Comparison of ENCODE assay signal across 11 cellular contexts in the genomic region with DNA sequence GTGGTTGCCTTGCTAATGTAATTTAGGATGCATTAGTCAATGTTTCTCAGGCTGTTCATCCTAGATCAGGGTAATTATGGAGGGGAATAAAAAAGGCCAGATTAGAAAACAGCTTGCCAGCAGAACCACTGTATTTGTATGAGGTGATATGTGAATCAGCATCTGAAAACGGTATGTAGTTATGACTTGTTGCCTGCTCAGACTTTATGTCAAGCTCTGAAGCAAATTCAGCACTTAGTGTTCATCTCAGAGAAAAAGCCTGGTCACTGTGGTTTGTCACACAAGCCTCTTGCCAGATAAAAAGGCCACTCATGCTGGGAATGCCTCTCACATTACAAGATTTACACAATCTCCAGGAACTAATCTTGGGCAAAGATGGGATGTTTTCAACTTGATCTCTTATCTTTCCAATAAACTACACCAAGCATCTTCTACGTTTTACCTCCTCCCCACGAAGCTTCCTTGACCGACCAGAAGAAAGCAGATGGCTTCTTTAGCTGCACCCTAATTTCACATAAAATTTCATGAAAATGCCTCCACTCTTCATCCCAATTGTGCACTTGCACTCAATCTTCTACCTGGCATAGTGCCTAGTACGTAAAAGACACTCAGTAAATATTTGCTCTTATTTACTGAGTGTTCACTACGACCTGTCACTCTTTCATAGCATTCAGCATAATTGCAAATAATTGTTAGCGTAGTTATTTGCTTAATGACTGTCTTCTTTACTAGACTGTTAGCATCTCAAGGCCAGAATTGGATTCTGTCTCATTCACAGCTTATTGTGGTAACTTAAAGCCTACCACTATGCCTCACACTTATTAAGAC.
A peak's percentile ranks its signal among the peaks of the same experiment; 100 is the strongest.
DNase-seq lines count a peak whose midpoint lies in the region; ATAC-seq and TF ChIP-seq lines count a peak whose summit lies in the region.
"Had no signal": no experiment of that assay in that cellular context is flagged by ENCODE, and none has a peak within 500 bp of the region (broad histone marks: within the 10 kb centered on the region; RNA-seq: fewer than 3 reads in every experiment).

No MANE protein-coding gene starts in this region.

- DNase-seq in AG08395 (ENCODE audit: low spot score) (peak; percentile 32), HS-27A (ENCODE audit: low read depth) (peak; percentile 17), NCI-H748 treated with DMSO at 0.1 percent for 48 hours (lab: John Stamatoyannopoulos, UW) (peak; percentile 88), fibroblast of the aortic adventitia (ENCODE audit: low read depth) (peak; percentile 54), NCI-H526 treated with DMSO at 0.1 percent for 48 hours (lab: John Stamatoyannopoulos, UW) (no peak), GM13977 (ENCODE audit: low spot score) (no peak)
- no peak for DNase-seq in activated CD8-positive, alpha-beta T cell treated with anti-CD3 and anti-CD28 coated beads, Interleukin-2, amount 10 ng/mL, durations not matched to agents 7 days and 5 days
- DNase-seq in activated CD4-positive, CD25-positive, alpha-beta regulatory T cell treated with anti-CD3 and anti-CD28 coated beads, Interleukin-2, amount 50 U/mL, for 72 hours: no peak
- DNase-seq: activated naive CD4-positive, alpha-beta T cell treated with anti-CD3 and anti-CD28 coated beads, Interleukin-2, amount 10 ng/mL, durations not matched to agents 7 days and 5 days; NCI-H1694; T-helper 9 cell had no signal

- in situ Hi-C loops in GM13977 (cut with MboI; ENCODE audit: low pct_unique_long_range_greater_than_20kb, low sequenced_read_pairs, unreplicated experiment): no loop called here

- no peak for ATAC-seq in activated CD8-positive, alpha-beta T cell treated with anti-CD3 and anti-CD28 coated beads, Interleukin-2, amount 10 ng/mL, durations not matched to agents 7 days and 5 days

- no peak overlapping the region for H3K27ac Mint-ChIP-seq in activated CD8-positive, alpha-beta T cell treated with anti-CD3 and anti-CD28 coated beads, Interleukin-2, amount 10 ng/mL, durations not matched to agents 7 days and 5 days
- H3K27ac Mint-ChIP-seq: activated naive CD4-positive, alpha-beta T cell treated with anti-CD3 and anti-CD28 coated beads, Interleukin-2, amount 10 ng/mL, durations not matched to agents 7 days and 5 days had no signal

- TF ChIP-seq CTCF in fibroblast of the aortic adventitia (IDR thresholded peaks at IDR 0.05; ENCODE audit: insufficient read depth, low read length) (no peak), GM13977 (IDR thresholded peaks at IDR 0.05; ENCODE audit: extremely low read depth, insufficient read depth, missing control alignments) (no peak)

- no peaks in the 10 kb centered on the region for H3K9me3 Mint-ChIP-seq in activated CD8-positive, alpha-beta T cell treated with anti-CD3 and anti-CD28 coated beads, Interleukin-2, amount 10 ng/mL, durations not matched to agents 7 days and 5 days (ENCODE audit: insufficient read depth)
- H3K9me3 Mint-ChIP-seq: activated naive CD4-positive, alpha-beta T cell treated with anti-CD3 and anti-CD28 coated beads, Interleukin-2, amount 10 ng/mL, durations not matched to agents 7 days and 5 days had no signal

- peaks cover 5% of the 10 kb centered on the region for H3K4me1 Mint-ChIP-seq in activated CD8-positive, alpha-beta T cell treated with anti-CD3 and anti-CD28 coated beads, Interleukin-2, amount 10 ng/mL, durations not matched to agents 7 days and 5 days (ENCODE audit: low read depth)
- H3K4me1 Mint-ChIP-seq: activated naive CD4-positive, alpha-beta T cell treated with anti-CD3 and anti-CD28 coated beads, Interleukin-2, amount 10 ng/mL, durations not matched to agents 7 days and 5 days had no signal

- no peaks in the 10 kb centered on the region for H3K36me3 Mint-ChIP-seq in activated CD8-positive, alpha-beta T cell treated with anti-CD3 and anti-CD28 coated beads, Interleukin-2, amount 10 ng/mL, durations not matched to agents 7 days and 5 days (ENCODE audit: low read depth)

- H3K4me3 Mint-ChIP-seq in activated CD8-positive, alpha-beta T cell treated with anti-CD3 and anti-CD28 coated beads, Interleukin-2, amount 10 ng/mL, durations not matched to agents 7 days and 5 days: no peak overlapping the region
- H3K4me3 Mint-ChIP-seq: activated naive CD4-positive, alpha-beta T cell treated with anti-CD3 and anti-CD28 coated beads, Interleukin-2, amount 10 ng/mL, durations not matched to agents 7 days and 5 days had no signal

- no peaks in the 10 kb centered on the region for H3K27me3 Mint-ChIP-seq in activated CD8-positive, alpha-beta T cell treated with anti-CD3 and anti-CD28 coated beads, Interleukin-2, amount 10 ng/mL, durations not matched to agents 7 days and 5 days (ENCODE audit: low read depth)
- H3K27me3 Mint-ChIP-seq: activated naive CD4-positive, alpha-beta T cell treated with anti-CD3 and anti-CD28 coated beads, Interleukin-2, amount 10 ng/mL, durations not matched to agents 7 days and 5 days had no signal

- CTCF ChIA-PET in activated CD8-positive, alpha-beta T cell treated with anti-CD3 and anti-CD28 coated beads, Interleukin-2, amount 10 ng/mL, durations not matched to agents 7 days and 5 days (lab: Charles Lee): no interaction called here

- H3K4me3 ChIP-seq in fibroblast of the aortic adventitia (ENCODE audit: low read depth, low read length): no peak overlapping the region

- POLR2A ChIA-PET in activated CD8-positive, alpha-beta T cell treated with anti-CD3 and anti-CD28 coated beads, Interleukin-2, amount 10 ng/mL, durations not matched to agents 7 days and 5 days (lab: Charles Lee): no interaction called here

Comparison
In these comparisons a context has a peak if more than half of its experiments do, and no peak if none do; other contexts are left out.
1. DNase-seq: peak in AG08395 (single experiment), HS-27A (single experiment), NCI-H748 treated with DMSO at 0.1 percent for 48 hours (single experiment) and fibroblast of the aortic adventitia (single experiment); none in activated CD8-positive, alpha-beta T cell treated with anti-CD3 and anti-CD28 coated beads, Interleukin-2, amount 10 ng/mL, durations not matched to agents 7 days and 5 days (single experiment), activated CD4-positive, CD25-positive, alpha-beta regulatory T cell treated with anti-CD3 and anti-CD28 coated beads, Interleukin-2, amount 50 U/mL, for 72 hours (single experiment), NCI-H526 treated with DMSO at 0.1 percent for 48 hours (single experiment) and GM13977 (single experiment).